ENCODE assay signal across 31 cellular contexts in genomic region chr13:48146122-48146521, GRCh38.
"Had no signal": no experiment of that assay in that cellular context is flagged by ENCODE, and none has a peak within 500 bp of the region (broad histone marks: within the 10 kb centered on the region; RNA-seq: fewer than 3 reads in every experiment).

No MANE protein-coding gene starts in this region.

- H3K9me3 Mint-ChIP-seq: activated B cell treated with CpG ODN at 0.5 μM for 24 hours had no signal

- H3K36me3 ChIP-seq: cardiac muscle cell, Peyer's patch, SJSA1 had no signal

- H3K27me3 ChIP-seq: cardiac muscle cell, Peyer's patch, SJSA1 had no signal

- H3K27ac ChIP-seq: cardiac muscle cell, KMS-11, Peyer's patch, SJSA1, VCaP had no signal

- DNase-seq: activated B cell treated with CpG ODN at 0.5 μM for 24 hours; activated CD4-positive, alpha-beta T cell treated with anti-CD3 and anti-CD28 coated beads for 48 hours; activated CD4-positive, alpha-beta T cell treated with anti-CD3 and anti-CD28 coated beads, Interleukin-2, amount 50 U/mL, for 4 hours; activated CD4-positive, CD25-positive, alpha-beta regulatory T cell treated with anti-CD3 and anti-CD28 coated beads, Interleukin-2, amount 50 U/mL, for 72 hours; activated CD8-positive, alpha-beta T cell treated with anti-CD3 and anti-CD28 coated beads for 36 hours; activated gamma-delta T cell treated with Interleukin-2 at 50 U/mL for 16 hours; activated naive CD4-positive, alpha-beta T cell treated with anti-CD3 and anti-CD28 coated beads for 36 hours; activated T-cell treated with anti-CD3 and anti-CD28 coated beads, Interleukin-2, amount 50 U/mL, for 24 hours; amniotic stem cell; aorta; MM.1S; MV-4-11; NCI-H1092; NCI-H1436 treated with DMSO at 0.1 percent for 48 hours; NCI-H1694 treated with DMSO at 0.1 percent for 48 hours; NCI-H2029; NCI-H345; NCI-H524 treated with DMSO at 0.1 percent for 48 hours; NK-92 treated with Interleukin-12 subunit alpha and Interleukin-12 subunit beta, amount 100 ng/mL, for 24 hours; PC-3; Peyer's patch; RPMI8226; SHP77 treated with DMSO at 0.1 percent for 48 hours; SK-N-SH; T-helper 1 cell; T-helper 2 cell; T-helper 9 cell had no signal

- H3K27ac Mint-ChIP-seq: activated B cell treated with CpG ODN at 0.5 μM for 24 hours; activated CD8-positive, alpha-beta T cell treated with anti-CD3 and anti-CD28 coated beads for 36 hours; activated naive CD4-positive, alpha-beta T cell treated with anti-CD3 and anti-CD28 coated beads for 36 hours; activated T-cell treated with anti-CD3 and anti-CD28 coated beads, Interleukin-2, amount 50 U/mL, for 24 hours had no signal

- H3K9me3 ChIP-seq: Peyer's patch, SJSA1, SK-N-SH had no signal

- H3K4me3 Mint-ChIP-seq: activated B cell treated with CpG ODN at 0.5 μM for 24 hours; activated CD8-positive, alpha-beta T cell treated with anti-CD3 and anti-CD28 coated beads for 36 hours; activated naive CD4-positive, alpha-beta T cell treated with anti-CD3 and anti-CD28 coated beads for 36 hours; activated T-cell treated with anti-CD3 and anti-CD28 coated beads, Interleukin-2, amount 50 U/mL, for 24 hours had no signal

- ATAC-seq: activated CD8-positive, alpha-beta T cell treated with anti-CD3 and anti-CD28 coated beads for 36 hours; PC-3 had no signal

- H3K4me1 ChIP-seq: Peyer's patch, SJSA1 had no signal

- H3K4me3 ChIP-seq: cardiac muscle cell, Peyer's patch, SJSA1 had no signal

- H3K27me3 Mint-ChIP-seq: activated CD8-positive, alpha-beta T cell treated with anti-CD3 and anti-CD28 coated beads for 36 hours; activated T-cell treated with anti-CD3 and anti-CD28 coated beads, Interleukin-2, amount 50 U/mL, for 24 hours had no signal
